In genomic region chrX:72245461-72246089, GRCh38 we compare ENCODE assay signal across 9 cellular contexts. TPM values are rescaled to one million over a fixed set of nuclear protein-coding genes. Genes with fewer than 3 reads are reported as not detected.
DNase-seq lines count a peak whose midpoint lies in the region; ATAC-seq and TF ChIP-seq lines count a peak whose summit lies in the region.
"Had no signal": no experiment of that assay in that cellular context is flagged by ENCODE, and none has a peak within 500 bp of the region (broad histone marks: within the 10 kb centered on the region; RNA-seq: fewer than 3 reads in every experiment).

No MANE protein-coding gene starts in this region.

- H4K20me1 ChIP-seq in osteoblast (ENCODE audit: insufficient read depth, low read length): no peaks in the 10 kb centered on the region

- DNase-seq in DMS153 (lab: John Stamatoyannopoulos, UW) (peak; percentile 43), NCI-H748 (lab: John Stamatoyannopoulos, UW; ENCODE audit: unreplicated experiment) (peak; percentile 69), fibroblast of peridontal ligament (ENCODE audit: extremely low read depth) (peak; percentile 50), osteoblast (ENCODE audit: insufficient read length, low spot score, missing footprints) (peak; percentile 94)
- peak; percentile 66 to 70 for DNase-seq in activated T-cell treated with anti-CD3 and anti-CD28 coated beads, Interleukin-2, amount 50 U/mL, for 48 hours

- H3K4me3 ChIP-seq in HEK293 (ENCODE audit: low read depth, low read length) (no peak overlapping the region), osteoblast (ENCODE audit: insufficient read depth, low read length) (no peak overlapping the region)
- H3K4me3 ChIP-seq: SK-N-MC had no signal

- CTCF ChIA-PET in HEK293 (lab: Yijun Ruan, JAX): interaction anchor here (0.6 to 5.2 kb wide), 42 partner anchors 9 to 1894 kb away, joined by 3 to 87 read pairs (median 4); partner anchors contain the start of genes ERCC6L, PIN4 and RPS4X

- POLR2A ChIA-PET in HEK293 (lab: Yijun Ruan, JAX): interaction anchor here (1.4 to 3.5 kb wide), 3 partner anchors 23 to 31 kb away, joined by 3 to 37 read pairs (median 4); partner anchors contain the start of gene RPS4X

- H3K27ac ChIP-seq in HEK293 (ENCODE audit: extremely low read depth, low read depth, low read length): no peak overlapping the region
- no peak overlapping the region for H3K27ac ChIP-seq in osteoblast (ENCODE audit: low read depth, low read length)
- H3K27ac ChIP-seq: SK-N-MC had no signal

- H2AFZ ChIP-seq in osteoblast (ENCODE audit: low read length): no peak overlapping the region

- TF ChIP-seq CTCF in HEK293 (tag by site-specific recombination; IDR thresholded peaks at IDR 0.05) (peak; percentile 75), osteoblast (IDR thresholded peaks at IDR 0.05; ENCODE audit: extremely low read depth, low read depth, low read length) (peak; percentile 95)

- peaks cover 4% of the 10 kb centered on the region for H3K27me3 ChIP-seq in osteoblast (ENCODE audit: insufficient read depth, low read length)

- ATAC-seq in GM19397 (IDR thresholded peaks at IDR 0.05; ENCODE audit: unreplicated experiment) (no peak), GM18517 (IDR thresholded peaks at IDR 0.05; ENCODE audit: unreplicated experiment) (no peak)

- H3K4me1 ChIP-seq in HEK293 (ENCODE audit: control insufficient read depth, insufficient read depth, low read length) (peaks cover 5% of the 10 kb centered on the region), osteoblast (ENCODE audit: insufficient read depth, low read length) (peaks cover 10% of the 10 kb centered on the region)

- H3K9me3 ChIP-seq in HEK293 (ENCODE audit: control insufficient read depth, insufficient read depth, low read depth, low read length) (no peaks in the 10 kb centered on the region), osteoblast (ENCODE audit: low read depth, low read length) (no peaks in the 10 kb centered on the region)

- H3K36me3 ChIP-seq in HEK293 (ENCODE audit: control insufficient read depth in 2 of 2, insufficient read depth in 1 of 2, low read length in 2 of 2): no peaks in the 10 kb centered on the region
- no peaks in the 10 kb centered on the region for H3K36me3 ChIP-seq in osteoblast (ENCODE audit: insufficient read depth, low read length)

- no peak overlapping the region for H3K4me2 ChIP-seq in osteoblast (ENCODE audit: insufficient read depth, low read length)

- H3K79me2 ChIP-seq in osteoblast (ENCODE audit: insufficient read depth, low read length): no peaks in the 10 kb centered on the region

TF ChIP-seq in HEK293, 187 proteins besides CTCF, POLR2A, EP300 and RAD21:
- peak; percentile 96 for TF ChIP-seq ZNF654 (tag by site-specific recombination; IDR thresholded peaks at IDR 0.05; ENCODE audit: low read depth)
- no peak for TF ChIP-seq ZNF658 (tag by site-specific recombination; IDR thresholded peaks at IDR 0.05)
- peak; percentile 53; the same call in 1 of the 2 replicates for TF ChIP-seq ZBTB48 (tag by site-specific recombination; IDR thresholded peaks at IDR 0.05)
- no peak for TF ChIP-seq ZNF146 (tag by site-specific recombination; IDR thresholded peaks at IDR 0.05)
- no peak for TF ChIP-seq ZNF140 (tag by site-specific recombination; IDR thresholded peaks at IDR 0.05)
- peak; percentile 31; the same call in 1 of the 2 replicates for TF ChIP-seq YY1 (tag by site-specific recombination; IDR thresholded peaks at IDR 0.05)
- no peak for TF ChIP-seq ZNF501 (tag by site-specific recombination; IDR thresholded peaks at IDR 0.05)
- TF ChIP-seq ZXDB (tag by site-specific recombination; IDR thresholded peaks at IDR 0.05): 0 out of 2 replicates have a peak, but pooled peaks have one; percentile 23
- no peak for TF ChIP-seq ZNF830 (tag by site-specific recombination; IDR thresholded peaks at IDR 0.05; ENCODE audit: low read depth)
- peak; percentile 65 for TF ChIP-seq IKZF3 (tag by site-specific recombination; IDR thresholded peaks at IDR 0.05)
- TF ChIP-seq ZSCAN30 (tag by site-specific recombination; IDR thresholded peaks at IDR 0.05): peak; percentile 88
- no peak for TF ChIP-seq ZNF416 (tag by site-specific recombination; IDR thresholded peaks at IDR 0.05)

RNA-seq across cellular contexts. Expression of gene ERCC6L, which starts 6.7 kb away (rescaled TPM):
- total RNA-seq in osteoblast: 0.59 and 0.72 TPM in 2 replicates

RNA-seq across cellular contexts. Expression of gene RPS4X, which starts 31.5 kb away (rescaled TPM):
- total RNA-seq in osteoblast: 487 and 926 TPM in 2 replicates

Comparison
In these comparisons a context has a peak if more than half of its experiments do, and no peak if none do; other contexts are left out.
1. DNase-seq: peak in every context shown above with its lines; median percentile 94 in osteoblast; 69 in NCI-H748; 68 in activated T-cell treated with anti-CD3 and anti-CD28 coated beads, Interleukin-2, amount 50 U/mL, for 48 hours; 50 in fibroblast of peridontal ligament; 43 in DMS153.